Comparison of ENCODE assay signal across 20 cellular contexts in genomic region chr7:149527414-149527813, GRCh38. TPM values are rescaled to one million over a fixed set of nuclear protein-coding genes. Genes with fewer than 3 reads are reported as not detected.
DNase-seq lines count a peak whose midpoint lies in the region; ATAC-seq, FAIRE-seq and TF ChIP-seq lines count a peak whose summit lies in the region.
"Had no signal": no experiment of that assay in that cellular context is flagged by ENCODE, and none has a peak within 500 bp of the region (broad histone marks: within the 10 kb centered on the region; RNA-seq: fewer than 3 reads in every experiment).

No MANE protein-coding gene starts in this region.

- TF ChIP-seq POLR2A in GM12892 (IDR thresholded peaks at IDR 0.05; ENCODE audit: low read depth, low read length), result no peak
- TF ChIP-seq POLR2A in K562 (conservative IDR thresholded peaks at IDR 0.05), result no peak

- DNase-seq in GM12892 (ENCODE audit: insufficient read length) (no peak), Karpas-422 (peak; percentile 25), K562 (ENCODE audit: extremely low read depth in 1 of 4, low spot score in 3 of 4) (peak in 1 of 4 experiments; percentile 32), GOT3 (lab: John Stamatoyannopoulos, UW) (no peak)
- DNase-seq in stimulated activated naive CD4-positive, alpha-beta T cell (lab: John Stamatoyannopoulos, UW), result no peak
- DNase-seq: AML-193; Caco-2; Calu3; CD4-positive, alpha-beta T cell; CD8-positive, alpha-beta T cell; DMS79 treated with DMSO at 0.1 percent for 48 hours; GF-D8 had no signal

- POLR2A ChIA-PET in K562 (lab: Yijun Ruan, JAX), result interaction anchor here (1.1 kb wide), 1 partner anchor 20 kb away, joined by 3 read pairs; no protein-coding TSS in a partner anchor

- H3K4me3 ChIP-seq in Karpas-422 (ENCODE audit: low read length) (no peak overlapping the region), K562 (no peak overlapping the region)
- H3K4me3 ChIP-seq: A549 had no signal

- no peak for TF ChIP-seq CTCF in K562 (IDR thresholded peaks at IDR 0.05 in 2 of 3, conservative IDR thresholded peaks at IDR 0.05 in 1 of 3; ENCODE audit: insufficient read depth in 2 of 3, low read depth in 1 of 3, low read length in 3 of 3)

- H3K9me3 ChIP-seq in Karpas-422 (ENCODE audit: low read length), result peaks cover 38% of the 10 kb centered on the region
- H3K9me3 ChIP-seq in K562 (replicated peaks; ENCODE audit: control insufficient read depth, insufficient read depth, low read depth, low read length), result peaks cover 23% of the 10 kb centered on the region

- no peaks in the 10 kb centered on the region for H3K9me1 ChIP-seq in K562 (ENCODE audit: control insufficient read depth, insufficient read depth, low read length)

- WGBS in K562 (ENCODE audit: insufficient coverage, low coverage, missing lambda C conversion rate), result 6% methylated on average over 1 of the region's 1 CpG

- in situ Hi-C loops in K562 (cut with MboI), result no loop called here

- H3K4me1 ChIP-seq in Karpas-422 (ENCODE audit: low read length) (no peaks in the 10 kb centered on the region), K562 (replicated peaks in 1 of 2; ENCODE audit: control insufficient read depth in 2 of 2, insufficient read depth in 2 of 2, low read length in 2 of 2) (no peaks in the 10 kb centered on the region)
- H3K4me1 ChIP-seq: A549; BLaER1 treated with 17β-estradiol and CSF1 and Interleukin-3, amounts not matched to agents 10 nM and 100 nM; Caco-2 had no signal

- H3K4me2 ChIP-seq in Karpas-422 (ENCODE audit: low read depth, low read length, poor library complexity, severe bottlenecking) (no peak overlapping the region), K562 (ENCODE audit: insufficient read depth, low read length) (no peak overlapping the region)
- H3K4me2 ChIP-seq: A549; BLaER1 treated with 17β-estradiol and CSF1 and Interleukin-3, amounts not matched to agents 10 nM and 100 nM had no signal

- TF ChIP-seq EP300 in K562 (IDR thresholded peaks at IDR 0.05; ENCODE audit: low read length), result no peak

- peak; percentile 5 for FAIRE-seq in GM12892 (lab: Jason Lieb, UNC)
- no peak for FAIRE-seq in K562 (lab: Jason Lieb, UNC)
- FAIRE-seq: A549, D721Med, G401.6, GM12891, GM18507 had no signal

- H3K36me3 ChIP-seq in Karpas-422 (ENCODE audit: insufficient read depth, low read length) (no peaks in the 10 kb centered on the region), K562 (ENCODE audit: control insufficient read depth, insufficient read depth, low read length) (no peaks in the 10 kb centered on the region)

- intact Hi-C loops in K562 (cut with micrococcal nuclease), result no loop called here

- no peaks in the 10 kb centered on the region for H3K9me2 ChIP-seq in Karpas-422 (replicated peaks; ENCODE audit: insufficient read depth, low read length)

- no TSS peak for BruUV-seq in K562 (replicated peaks; lab: Mats Ljungman, UMichigan)

- CTCF ChIA-PET in K562 (lab: Yijun Ruan, JAX; ENCODE audit: low intra/inter-chr PET ratio), result no interaction called here

- TF ChIP-seq RAD21 in K562 (CRISPR knock-in tag; conservative IDR thresholded peaks at IDR 0.05 in 1 of 2, IDR thresholded peaks at IDR 0.05 in 1 of 2), result no peak

- no peaks in the 10 kb centered on the region for H4K20me1 ChIP-seq in Karpas-422 (ENCODE audit: insufficient read depth, low read depth, low read length)
- H4K20me1 ChIP-seq in K562 (replicated peaks; ENCODE audit: control insufficient read depth, insufficient read depth, low read length), result no peaks in the 10 kb centered on the region
- H4K20me1 ChIP-seq: BLaER1 treated with 17β-estradiol and CSF1 and Interleukin-3, amounts not matched to agents 10 nM and 100 nM had no signal

- H3K27ac ChIP-seq in Karpas-422 (ENCODE audit: low read length), result no peak overlapping the region
- no peak overlapping the region for H3K27ac ChIP-seq in K562 (ENCODE audit: extremely low read depth, low read depth, low read length)
- H3K27ac ChIP-seq: 22Rv1; A549; BLaER1 treated with 17β-estradiol and CSF1 and Interleukin-3, amounts not matched to agents 10 nM and 100 nM; C4-2B had no signal

- H3K27me3 ChIP-seq in Karpas-422 (ENCODE audit: low read length), result no peaks in the 10 kb centered on the region
- H3K27me3 ChIP-seq in K562 (ENCODE audit: control insufficient read depth in 2 of 2, insufficient read depth in 2 of 2, low read length in 2 of 2), result no peaks in the 10 kb centered on the region
- H3K27me3 ChIP-seq: BLaER1 treated with 17β-estradiol and CSF1 and Interleukin-3, amounts not matched to agents 10 nM and 100 nM had no signal

- H3K79me2 ChIP-seq in Karpas-422 (ENCODE audit: low read length), result no peaks in the 10 kb centered on the region
- no peaks in the 10 kb centered on the region for H3K79me2 ChIP-seq in K562 (ENCODE audit: control insufficient read depth, insufficient read depth, low read length)

- H3K9ac ChIP-seq in Karpas-422 (ENCODE audit: low read length) (no peak overlapping the region), K562 (ENCODE audit: insufficient read depth in 1 of 2, low read depth in 2 of 2, low read length in 2 of 2) (no peak overlapping the region)
- H3K9ac ChIP-seq: BLaER1 treated with 17β-estradiol and CSF1 and Interleukin-3, amounts not matched to agents 10 nM and 100 nM had no signal

- H2AFZ ChIP-seq in Karpas-422 (ENCODE audit: low read length) (no peak overlapping the region), K562 (ENCODE audit: low read depth, low read length) (no peak overlapping the region)

- no peak for ATAC-seq in K562
- ATAC-seq: A549; CD8-positive, alpha-beta T cell had no signal

TF ChIP-seq in K562, 482 proteins besides CTCF, POLR2A, EP300 and RAD21 (continues in another document):
- 0 out of 3 replicates have a peak, but pooled peaks of 1 of the 2 experiments have one; percentile 28 for TF ChIP-seq CBX3 (IDR thresholded peaks at IDR 0.05; ENCODE audit: borderline replicate concordance in 1 of 2, low read length in 2 of 2)
- TF ChIP-seq TRIM24 (IDR thresholded peaks at IDR 0.05), result peak in 1 of 2 experiments; percentile 37; a peak in 1 of 4 replicates
- no peak for TF ChIP-seq E4F1 (CRISPR knock-in tag; IDR thresholded peaks at IDR 0.05; ENCODE audit: borderline replicate concordance)
- no peak for TF ChIP-seq NFYB (IDR thresholded peaks at IDR 0.05; ENCODE audit: extremely low read depth, insufficient read length)
- peak; percentile 28; the same call in 1 of the 2 replicates for TF ChIP-seq NCOR1 (IDR thresholded peaks at IDR 0.05)
- no peak for TF ChIP-seq ZZZ3 (IDR thresholded peaks at IDR 0.05)
- TF ChIP-seq SIX5 (IDR thresholded peaks at IDR 0.05; ENCODE audit: borderline replicate concordance in 1 of 2, insufficient read depth in 1 of 2, low read depth in 1 of 2, low read length in 2 of 2), result no peak
- TF ChIP-seq ZNF347 (CRISPR knock-in tag; IDR thresholded peaks at IDR 0.05; ENCODE audit: low read depth), result no peak
- TF ChIP-seq TAL1 (IDR thresholded peaks at IDR 0.05), result peak; percentile 60
- TF ChIP-seq CBFA2T3 (IDR thresholded peaks at IDR 0.05), result peak; percentile 67
- no peak for TF ChIP-seq TGIF2 (CRISPR knock-in tag; IDR thresholded peaks at IDR 0.05)
- TF ChIP-seq TCF3 (CRISPR knock-in tag; IDR thresholded peaks at IDR 0.05), result peak; percentile 51
- TF ChIP-seq CBFA2T2 (conservative IDR thresholded peaks at IDR 0.05), result 0 out of 2 replicates have a peak, but pooled peaks have one; percentile 24
- no peak for TF ChIP-seq MLX (CRISPR knock-in tag; conservative IDR thresholded peaks at IDR 0.05)

RNA-seq across cellular contexts. Expression of gene ZNF746, which starts 29.8 kb away (rescaled TPM):
- polyA plus RNA-seq in GM12892 (2012; ENCODE audit: missing spikeins), result 4.7 TPM
- total RNA-seq in Karpas-422 (2014; rRNA removed; shearing (Covaris generic); ENCODE audit: low replicate concordance), result 12.0 and 25.6 TPM in 2 replicates
- total RNA-seq in K562 (2011; cell fraction: chromatin; rRNA removed; ENCODE audit: low replicate concordance), result 47.9 and 50.2 TPM in 2 replicates
- 32.7 and 35.9 TPM in 2 replicates for total RNA-seq in K562 (2011; cell fraction: nucleolus; rRNA removed)
- 45.2 and 65.0 TPM in 2 replicates for total RNA-seq in K562 (2011; cell fraction: nucleoplasm; rRNA removed)
- 25.2 and 28.7 TPM in 2 replicates for total RNA-seq in K562 (2014; rRNA removed)
- total RNA-seq in K562 (2014; rRNA removed; fragmentation: Illumina TruSeq; extraction: Trizol), result 7.7 and 8.8 TPM in 2 replicates
- 13.4 and 14.1 TPM in 2 replicates for total RNA-seq in K562 (2015; rRNA removed; fragmentation: Illumina TruSeq; extraction: Trizol)
- total RNA-seq in K562 (2021), result 30.7 and 31.6 TPM in 2 replicates
- 7.3 and 12.6 TPM in 2 replicates for polyA plus RNA-seq in K562 (2011; rRNA removed)
- polyA plus RNA-seq in K562 (2011; cell fraction: cytosol; rRNA removed), result 9.1 and 13.7 TPM in 2 replicates
- polyA plus RNA-seq in K562 (2011; cell fraction: nucleus; rRNA removed), result 32.2 and 48.8 TPM in 2 replicates
- polyA plus RNA-seq in K562 (2012), result 16.6 and 19.9 TPM in 2 replicates
- polyA plus RNA-seq in K562 (2014; fragmentation: Illumina TruSeq; extraction: Trizol), result 13.3 and 17.9 TPM in 2 replicates
- polyA plus RNA-seq in K562 (2014; fragmentation: Nextera tagmentation; extraction: Ambion mirVana), result 1 to 10 TPM; 1.7 to 2.0 TPM
- polyA plus RNA-seq in K562 (2014; rRNA removed), result 15.3 and 18.9 TPM in 2 replicates
- 10.5 and 10.9 TPM in 2 replicates for polyA minus RNA-seq in K562 (2011; rRNA and poly(A)+ RNA removed)
- polyA minus RNA-seq in K562 (2011; cell fraction: cytosol; rRNA and poly(A)+ RNA removed), result 12.9 and 19.2 TPM in 2 replicates
- 22.9 and 28.7 TPM in 2 replicates for polyA minus RNA-seq in K562 (2011; cell fraction: nucleus; rRNA and poly(A)+ RNA removed)
